Comparison of ENCODE assay signal across 1 cellular context in the genomic region with DNA sequence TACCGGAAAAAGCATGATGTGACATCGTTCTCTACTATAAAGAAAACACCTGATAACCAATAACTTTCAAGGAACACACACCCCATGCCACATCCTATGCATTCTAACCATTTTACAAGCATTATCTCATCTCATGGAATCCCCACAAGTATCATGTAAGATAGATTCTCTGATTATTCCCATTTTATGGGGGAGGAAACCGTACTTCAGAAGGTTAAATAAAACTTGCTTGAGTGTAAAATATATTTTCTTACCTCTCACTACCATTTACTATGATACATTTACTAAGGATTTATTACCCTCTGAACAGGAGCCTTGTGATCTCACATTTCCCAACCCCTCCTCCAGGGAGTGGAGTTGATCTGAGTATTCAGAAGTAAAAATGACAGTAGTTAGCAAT.
A peak's percentile ranks its signal among the peaks of the same experiment; 100 is the strongest.
TF ChIP-seq lines count a peak whose summit lies in the region.

No MANE protein-coding gene starts in this region.

TF ChIP-seq in HEK293, 187 proteins besides CTCF, POLR2A, EP300 and RAD21 (continued from another document):
- TF ChIP-seq, protein P1, sequence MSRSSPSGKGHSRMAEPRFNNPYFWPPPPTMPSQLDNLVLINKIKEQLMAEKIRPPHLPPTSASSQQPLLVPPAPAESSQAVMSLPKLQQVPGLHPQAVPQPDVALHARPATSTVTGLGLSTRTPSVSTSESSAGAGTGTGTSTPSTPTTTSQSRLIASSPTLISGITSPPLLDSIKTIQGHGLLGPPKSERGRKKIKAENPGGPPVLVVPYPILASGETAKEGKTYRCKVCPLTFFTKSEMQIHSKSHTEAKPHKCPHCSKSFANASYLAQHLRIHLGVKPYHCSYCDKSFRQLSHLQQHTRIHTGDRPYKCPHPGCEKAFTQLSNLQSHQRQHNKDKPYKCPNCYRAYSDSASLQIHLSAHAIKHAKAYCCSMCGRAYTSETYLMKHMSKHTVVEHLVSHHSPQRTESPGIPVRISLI (tag by site-specific recombination; IDR thresholded peaks at IDR 0.05), result no peak
- no peak for TF ChIP-seq ZNF585B (tag by site-specific recombination; IDR thresholded peaks at IDR 0.05)
- peak; percentile 26; the same call in 1 of the 2 replicates for TF ChIP-seq ZNF561 (tag by site-specific recombination; IDR thresholded peaks at IDR 0.05; ENCODE audit: borderline replicate concordance)
- TF ChIP-seq HOXD13 (CRISPR knock-in tag; IDR thresholded peaks at IDR 0.05; ENCODE audit: borderline replicate concordance), result 0 out of 2 replicates have a peak, but pooled peaks have one; percentile 50
